9 cellular contexts compared by ENCODE assay signal in the genomic region with DNA sequence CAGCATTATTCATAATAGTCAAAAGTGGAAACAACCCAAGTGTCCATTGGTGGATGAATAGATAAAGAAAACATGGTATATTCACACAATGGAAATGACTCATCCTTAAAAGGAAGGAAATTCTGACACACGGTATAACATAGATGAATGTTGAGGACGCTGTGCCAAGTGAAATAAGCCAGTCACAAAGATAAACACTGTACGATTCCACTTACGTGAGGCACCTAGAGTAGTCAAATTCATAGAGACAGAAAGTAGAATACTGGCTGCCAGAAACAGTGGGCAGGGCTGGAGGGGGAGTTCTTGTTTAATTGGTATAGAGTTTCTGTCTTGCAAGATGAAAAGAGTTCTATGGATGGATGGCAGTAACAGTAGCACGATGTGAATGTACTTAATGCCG. TPM values are rescaled to one million over a fixed set of nuclear protein-coding genes. Genes with fewer than 3 reads are reported as not detected.
A peak's percentile ranks its signal among the peaks of the same experiment; 100 is the strongest.
DNase-seq lines count a peak whose midpoint lies in the region; ATAC-seq and TF ChIP-seq lines count a peak whose summit lies in the region.
"Had no signal": no experiment of that assay in that cellular context is flagged by ENCODE, and none has a peak within 500 bp of the region (broad histone marks: within the 10 kb centered on the region; RNA-seq: fewer than 3 reads in every experiment).

No MANE protein-coding gene starts in this region.

- no peaks in the 10 kb centered on the region for H3K4me1 ChIP-seq in lung (ENCODE audit: control insufficient read depth in 2 of 2, insufficient read depth in 2 of 2, low read length in 2 of 2)

- no peak overlapping the region for H3K4me3 Mint-ChIP-seq in activated naive CD8-positive, alpha-beta T cell

- peak; percentile 54 for DNase-seq in DMS79 (lab: John Stamatoyannopoulos, UW)
- DNase-seq in Kasumi-1 (lab: John Stamatoyannopoulos, UW), result peak; percentile 81 to 86
- DNase-seq in lung (ENCODE audit: low spot score), result no peak
- DNase-seq in DMS114 treated with DMSO at 0.1 percent for 48 hours (lab: John Stamatoyannopoulos, UW; ENCODE audit: unreplicated experiment), result no peak
- no peak for DNase-seq in NCI-H2227 treated with DMSO at 0.1 percent for 48 hours (lab: John Stamatoyannopoulos, UW)
- DNase-seq in NCI-H146 treated with DMSO at 0.1 percent for 48 hours (lab: John Stamatoyannopoulos, UW; ENCODE audit: unreplicated experiment), result no peak

- no peaks in the 10 kb centered on the region for H3K9me3 Mint-ChIP-seq in activated naive CD8-positive, alpha-beta T cell (ENCODE audit: low read depth)

- TF ChIP-seq CTCF in lung (IDR thresholded peaks at IDR 0.05; ENCODE audit: control extremely low read depth, extremely low read depth), result no peak

- H3K4me1 Mint-ChIP-seq in activated naive CD8-positive, alpha-beta T cell (ENCODE audit: low read depth), result peaks cover 10% of the 10 kb centered on the region

- no peak overlapping the region for H3K27ac ChIP-seq in lung (ENCODE audit: low read depth in 1 of 2, low read length in 1 of 2)
- H3K27ac ChIP-seq: VCaP had no signal

- ATAC-seq in lung (ENCODE audit: insufficient read depth, low FRiP score), result peak; percentile 27
- no peak for ATAC-seq in HG03378 (IDR thresholded peaks at IDR 0.05; ENCODE audit: unreplicated experiment)

- H3K9me3 ChIP-seq in lung (ENCODE audit: control insufficient read depth in 2 of 2, insufficient read depth in 1 of 2, low read length in 1 of 2), result no peaks in the 10 kb centered on the region

- no peaks in the 10 kb centered on the region for H3K27me3 Mint-ChIP-seq in activated naive CD8-positive, alpha-beta T cell

- H3K36me3 ChIP-seq in lung (ENCODE audit: control insufficient read depth in 2 of 2, insufficient read depth in 2 of 2, low read length in 2 of 2), result no peaks in the 10 kb centered on the region

- H3K36me3 Mint-ChIP-seq in activated naive CD8-positive, alpha-beta T cell, result peaks cover 3% of the 10 kb centered on the region

- H3K4me3 ChIP-seq in lung, result no peak overlapping the region

- no peaks in the 10 kb centered on the region for H3K27me3 ChIP-seq in lung (ENCODE audit: control insufficient read depth, insufficient read depth)

- peak overlapping the region; percentile 10 for H3K27ac Mint-ChIP-seq in activated naive CD8-positive, alpha-beta T cell

- 32 to 33% methylated on average over 6 of the region's 6 CpGs for WGBS in lung, 2 donors

RNA-seq across cellular contexts. Expression of gene KAT6B, which starts 26.6 kb away (rescaled TPM):
- total RNA-seq in lung, result 100 to 1,000 TPM in 1 of 2 donors, 10 to 100 TPM in 1; 35.0 to 161 TPM
- polyA plus RNA-seq in lung, result 1 to 10 TPM; 5.0 to 7.0 TPM

Comparison
In these comparisons a context has a peak if more than half of its experiments do, and no peak if none do; other contexts are left out.
1. DNase-seq: peak in DMS79 (single experiment) and Kasumi-1 (2 of 2); none in lung (single experiment), DMS114 treated with DMSO at 0.1 percent for 48 hours (single experiment), NCI-H2227 treated with DMSO at 0.1 percent for 48 hours (single experiment) and NCI-H146 treated with DMSO at 0.1 percent for 48 hours (single experiment).